In the genomic region with DNA sequence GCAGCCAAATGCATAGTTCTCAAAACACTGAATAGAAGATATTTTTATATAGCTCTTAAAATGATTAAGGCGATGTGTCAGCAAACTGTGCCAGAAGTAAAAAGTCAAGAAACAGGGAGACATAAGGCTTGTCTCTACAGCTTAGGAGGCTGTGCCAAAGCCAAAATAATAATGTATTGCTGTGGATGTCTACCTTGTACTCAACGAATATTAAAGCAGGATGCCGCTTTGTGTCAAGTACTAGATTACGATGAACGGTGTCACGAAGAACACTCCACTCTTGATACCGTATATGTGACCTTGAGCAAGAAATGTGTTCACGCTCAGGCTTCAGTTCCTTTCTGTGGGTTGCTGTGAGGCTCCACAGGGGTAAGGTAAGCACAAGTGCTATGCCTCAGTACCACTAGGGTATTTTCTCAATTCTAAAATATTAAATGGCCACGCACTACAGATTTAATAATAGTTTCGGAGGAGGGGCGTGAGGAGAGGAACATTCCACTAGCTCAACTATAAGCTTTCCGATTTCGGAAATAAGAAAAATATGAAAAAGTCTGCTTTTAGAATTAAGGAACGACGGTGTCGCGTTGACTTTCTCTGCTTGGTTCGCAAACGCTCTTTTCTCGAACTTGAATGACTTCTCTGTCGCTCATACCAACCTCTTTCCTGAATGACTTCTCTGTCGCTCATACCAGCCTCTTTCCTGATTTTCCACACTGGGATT, we compare ENCODE assay signal across 8 cellular contexts. TPM values are rescaled to one million over a fixed set of nuclear protein-coding genes. Genes with fewer than 3 reads are reported as not detected.
DNase-seq lines count a peak whose midpoint lies in the region; ATAC-seq and TF ChIP-seq lines count a peak whose summit lies in the region.

No MANE protein-coding gene starts in this region.

- H3K9me3 ChIP-seq in HEK293 (ENCODE audit: control insufficient read depth, insufficient read depth, low read depth, low read length): no peaks in the 10 kb centered on the region
- no peaks in the 10 kb centered on the region for H3K9me3 ChIP-seq in MM.1S (replicated peaks; ENCODE audit: insufficient read depth, low read length)
- no peaks in the 10 kb centered on the region for H3K9me3 ChIP-seq in neutrophil

- no peak overlapping the region for H3K4me3 Mint-ChIP-seq in activated CD4-positive, alpha-beta T cell treated with anti-CD3 and anti-CD28 coated beads, Interleukin-2, amount 10 ng/mL, durations not matched to agents 24 days and 14 days

- H4K20me1 ChIP-seq in MM.1S (ENCODE audit: insufficient read depth, low read length): no peaks in the 10 kb centered on the region

- CTCF ChIA-PET in HEK293 (lab: Yijun Ruan, JAX): interaction anchor here (0.6 to 3.5 kb wide), 5 partner anchors 10 to 478 kb away, joined by 3 to 34 read pairs (median 5); no protein-coding TSS in a partner anchor

- intact Hi-C loops in activated CD4-positive, alpha-beta T cell treated with anti-CD3 and anti-CD28 coated beads, Interleukin-2, amount 10 ng/mL, durations not matched to agents 24 days and 14 days (cut with micrococcal nuclease): loop anchor here (1.0 to 10.0 kb wide), 5 partner anchors 152 to 918 kb away; a partner anchor contains a TSS

- peak overlapping the region; percentile 92 for H3K4me2 ChIP-seq in MM.1S (ENCODE audit: low read depth, low read length)

- H2AFZ ChIP-seq in MM.1S (ENCODE audit: low read length): peak overlapping the region; percentile 91

- peak; percentile 12 for ATAC-seq in esophagus mucosa

- H3K4me1 ChIP-seq in HEK293 (ENCODE audit: control insufficient read depth, insufficient read depth, low read length) (0 out of 2 replicates have a peak, but pooled peaks cover 3% of the 10 kb centered on the region), MM.1S (ENCODE audit: low read length) (peaks cover 6% of the 10 kb centered on the region; the same call in 1 of the 2 replicates), neutrophil (ENCODE audit: control insufficient read depth in 1 of 2, insufficient read depth in 1 of 2, low read depth in 1 of 2, low read length in 1 of 2) (peaks cover 15 to 19% of the 10 kb centered on the region in 2 experiments)

- H3K9me2 ChIP-seq in MM.1S (replicated peaks; ENCODE audit: insufficient read depth, low read length): no peaks in the 10 kb centered on the region

- no peaks in the 10 kb centered on the region for H3K27me3 ChIP-seq in MM.1S (replicated peaks; ENCODE audit: insufficient read depth, low read length)
- no peaks in the 10 kb centered on the region for H3K27me3 ChIP-seq in neutrophil

- H3K79me2 ChIP-seq in MM.1S (ENCODE audit: low read length): peaks cover 42% of the 10 kb centered on the region

- DNase-seq in activated T-cell treated with anti-CD3 and anti-CD28 coated beads for 48 hours (ENCODE audit: low read depth) (peak; percentile 11), activated T-cell treated with anti-CD3 and anti-CD28 coated beads for 4 hours (no peak), MM.1S (peak; percentile 65), amniotic stem cell (lab: John Stamatoyannopoulos, UW) (no peak)
- peak; percentile 81 for DNase-seq in activated CD4-positive, alpha-beta T cell treated with anti-CD3 and anti-CD28 coated beads, Interleukin-2, amount 10 ng/mL, durations not matched to agents 24 days and 14 days

- H3F3A ChIP-seq in MM.1S (ENCODE audit: insufficient read depth, low read length): no peaks in the 10 kb centered on the region

- no peak overlapping the region for H3K27ac Mint-ChIP-seq in activated CD4-positive, alpha-beta T cell treated with anti-CD3 and anti-CD28 coated beads, Interleukin-2, amount 10 ng/mL, durations not matched to agents 24 days and 14 days

- H3K27ac ChIP-seq in HEK293 (ENCODE audit: extremely low read depth, low read depth, low read length): peak overlapping the region; percentile 40; the same call in 1 of the 2 replicates
- H3K27ac ChIP-seq in MM.1S (ENCODE audit: low read length): peak overlapping the region; percentile 26; the same call in 1 of the 2 replicates
- H3K27ac ChIP-seq in neutrophil: peak overlapping the region; percentile 72

- POLR2A ChIA-PET in HEK293 (lab: Yijun Ruan, JAX): interaction anchor here (0.6 to 2.1 kb wide), 12 partner anchors 11 to 761 kb away, joined by 3 to 12 read pairs (median 4); a partner anchor contains a TSS

- H3K36me3 ChIP-seq in HEK293 (ENCODE audit: control insufficient read depth in 2 of 2, insufficient read depth in 1 of 2, low read length in 2 of 2): no peaks in the 10 kb centered on the region
- H3K36me3 ChIP-seq in MM.1S (replicated peaks; ENCODE audit: insufficient read depth, low read length): no peaks in the 10 kb centered on the region
- H3K36me3 ChIP-seq in neutrophil: no peaks in the 10 kb centered on the region

- peak overlapping the region; percentile 60; the same call in 1 of the 2 replicates for H3K9ac ChIP-seq in MM.1S (ENCODE audit: low read length)

- H3K4me3 ChIP-seq in HEK293 (ENCODE audit: low read depth, low read length) (peak overlapping the region; percentile 61), MM.1S (ENCODE audit: low read length) (peak overlapping the region; percentile 90), neutrophil (ENCODE audit: low read depth in 1 of 2, low read length in 1 of 2) (peak overlapping the region; percentile 77 to 81)

- no peaks in the 10 kb centered on the region for H3K36me3 Mint-ChIP-seq in activated CD4-positive, alpha-beta T cell treated with anti-CD3 and anti-CD28 coated beads, Interleukin-2, amount 10 ng/mL, durations not matched to agents 24 days and 14 days (ENCODE audit: low read depth)

- H3K4me1 Mint-ChIP-seq in activated CD4-positive, alpha-beta T cell treated with anti-CD3 and anti-CD28 coated beads, Interleukin-2, amount 10 ng/mL, durations not matched to agents 24 days and 14 days: peaks cover 24% of the 10 kb centered on the region

- no peak for TF ChIP-seq CTCF in HEK293 (tag by site-specific recombination; IDR thresholded peaks at IDR 0.05)
- TF ChIP-seq CTCF in MM.1S (IDR thresholded peaks at IDR 0.05; ENCODE audit: low read length): peak; percentile 45
- no peak for TF ChIP-seq CTCF in neutrophil (IDR thresholded peaks at IDR 0.05)

- H3K9me3 Mint-ChIP-seq in activated CD4-positive, alpha-beta T cell treated with anti-CD3 and anti-CD28 coated beads, Interleukin-2, amount 10 ng/mL, durations not matched to agents 24 days and 14 days: no peaks in the 10 kb centered on the region

- peaks cover 2% of the 10 kb centered on the region for H3K27me3 Mint-ChIP-seq in activated CD4-positive, alpha-beta T cell treated with anti-CD3 and anti-CD28 coated beads, Interleukin-2, amount 10 ng/mL, durations not matched to agents 24 days and 14 days

TF ChIP-seq in HEK293, 187 proteins besides CTCF, POLR2A, EP300 and RAD21:
- TF ChIP-seq, protein P1, sequence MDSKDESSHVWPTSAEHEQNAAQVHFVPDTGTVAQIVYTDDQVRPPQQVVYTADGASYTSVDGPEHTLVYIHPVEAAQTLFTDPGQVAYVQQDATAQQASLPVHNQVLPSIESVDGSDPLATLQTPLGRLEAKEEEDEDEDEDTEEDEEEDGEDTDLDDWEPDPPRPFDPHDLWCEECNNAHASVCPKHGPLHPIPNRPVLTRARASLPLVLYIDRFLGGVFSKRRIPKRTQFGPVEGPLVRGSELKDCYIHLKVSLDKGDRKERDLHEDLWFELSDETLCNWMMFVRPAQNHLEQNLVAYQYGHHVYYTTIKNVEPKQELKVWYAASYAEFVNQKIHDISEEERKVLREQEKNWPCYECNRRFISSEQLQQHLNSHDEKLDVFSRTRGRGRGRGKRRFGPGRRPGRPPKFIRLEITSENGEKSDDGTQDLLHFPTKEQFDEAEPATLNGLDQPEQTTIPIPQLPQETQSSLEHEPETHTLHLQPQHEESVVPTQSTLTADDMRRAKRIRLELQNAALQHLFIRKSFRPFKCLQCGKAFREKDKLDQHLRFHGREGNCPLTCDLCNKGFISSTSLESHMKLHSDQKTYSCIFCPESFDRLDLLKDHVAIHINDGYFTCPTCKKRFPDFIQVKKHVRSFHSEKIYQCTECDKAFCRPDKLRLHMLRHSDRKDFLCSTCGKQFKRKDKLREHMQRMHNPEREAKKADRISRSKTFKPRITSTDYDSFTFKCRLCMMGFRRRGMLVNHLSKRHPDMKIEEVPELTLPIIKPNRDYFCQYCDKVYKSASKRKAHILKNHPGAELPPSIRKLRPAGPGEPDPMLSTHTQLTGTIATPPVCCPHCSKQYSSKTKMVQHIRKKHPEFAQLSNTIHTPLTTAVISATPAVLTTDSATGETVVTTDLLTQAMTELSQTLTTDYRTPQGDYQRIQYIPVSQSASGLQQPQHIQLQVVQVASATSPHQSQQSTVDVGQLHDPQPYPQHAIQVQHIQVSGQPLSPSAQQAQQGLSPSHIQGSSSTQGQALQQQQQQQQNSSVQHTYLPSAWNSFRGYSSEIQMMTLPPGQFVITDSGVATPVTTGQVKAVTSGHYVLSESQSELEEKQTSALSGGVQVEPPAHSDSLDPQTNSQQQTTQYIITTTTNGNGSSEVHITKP (tag by site-specific recombination; IDR thresholded peaks at IDR 0.05): peak; percentile 94
- peak; percentile 71 for TF ChIP-seq ZNF335 (tag by site-specific recombination; conservative IDR thresholded peaks at IDR 0.05)
- TF ChIP-seq IKZF3 (tag by site-specific recombination; IDR thresholded peaks at IDR 0.05): peak; percentile 86
- TF ChIP-seq, protein P2, sequence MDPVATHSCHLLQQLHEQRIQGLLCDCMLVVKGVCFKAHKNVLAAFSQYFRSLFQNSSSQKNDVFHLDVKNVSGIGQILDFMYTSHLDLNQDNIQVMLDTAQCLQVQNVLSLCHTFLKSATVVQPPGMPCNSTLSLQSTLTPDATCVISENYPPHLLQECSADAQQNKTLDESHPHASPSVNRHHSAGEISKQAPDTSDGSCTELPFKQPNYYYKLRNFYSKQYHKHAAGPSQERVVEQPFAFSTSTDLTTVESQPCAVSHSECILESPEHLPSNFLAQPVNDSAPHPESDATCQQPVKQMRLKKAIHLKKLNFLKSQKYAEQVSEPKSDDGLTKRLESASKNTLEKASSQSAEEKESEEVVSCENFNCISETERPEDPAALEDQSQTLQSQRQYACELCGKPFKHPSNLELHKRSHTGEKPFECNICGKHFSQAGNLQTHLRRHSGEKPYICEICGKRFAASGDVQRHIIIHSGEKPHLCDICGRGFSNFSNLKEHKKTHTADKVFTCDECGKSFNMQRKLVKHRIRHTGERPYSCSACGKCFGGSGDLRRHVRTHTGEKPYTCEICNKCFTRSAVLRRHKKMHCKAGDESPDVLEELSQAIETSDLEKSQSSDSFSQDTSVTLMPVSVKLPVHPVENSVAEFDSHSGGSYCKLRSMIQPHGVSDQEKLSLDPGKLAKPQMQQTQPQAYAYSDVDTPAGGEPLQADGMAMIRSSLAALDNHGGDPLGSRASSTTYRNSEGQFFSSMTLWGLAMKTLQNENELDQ (tag by site-specific recombination; IDR thresholded peaks at IDR 0.05; ENCODE audit: low read depth): no peak
- TF ChIP-seq ZNF501 (tag by site-specific recombination; IDR thresholded peaks at IDR 0.05): 0 out of 2 replicates have a peak, but pooled peaks have one; percentile 57

RNA-seq across cellular contexts. Expression of a gene that starts 0.7 kb away (rescaled TPM):
- total RNA-seq in activated CD4-positive, alpha-beta T cell treated with anti-CD3 and anti-CD28 coated beads, Interleukin-2, amount 10 ng/mL, durations not matched to agents 24 days and 14 days: 33.7 and 33.8 TPM in 2 replicates
- 30.3 TPM for total RNA-seq in esophagus mucosa

RNA-seq across cellular contexts. Expression of a gene that starts 54.7 kb away (rescaled TPM):
- not detected in 2 replicates for total RNA-seq in activated CD4-positive, alpha-beta T cell treated with anti-CD3 and anti-CD28 coated beads, Interleukin-2, amount 10 ng/mL, durations not matched to agents 24 days and 14 days
- 1.2 TPM for total RNA-seq in esophagus mucosa

Comparison
In these comparisons a context has a peak if more than half of its experiments do, and no peak if none do; other contexts are left out.
1. DNase-seq: peak in activated T-cell treated with anti-CD3 and anti-CD28 coated beads for 48 hours (single experiment), MM.1S (single experiment) and activated CD4-positive, alpha-beta T cell treated with anti-CD3 and anti-CD28 coated beads, Interleukin-2, amount 10 ng/mL, durations not matched to agents 24 days and 14 days (single experiment); none in activated T-cell treated with anti-CD3 and anti-CD28 coated beads for 4 hours (single experiment) and amniotic stem cell (single experiment).
2. Peak in every context shown above with its lines, with median percentiles within 50 percentile points of each other: H3K27ac ChIP-seq and H3K4me3 ChIP-seq.